ENCODE assay signal across 31 cellular contexts in the genomic region with DNA sequence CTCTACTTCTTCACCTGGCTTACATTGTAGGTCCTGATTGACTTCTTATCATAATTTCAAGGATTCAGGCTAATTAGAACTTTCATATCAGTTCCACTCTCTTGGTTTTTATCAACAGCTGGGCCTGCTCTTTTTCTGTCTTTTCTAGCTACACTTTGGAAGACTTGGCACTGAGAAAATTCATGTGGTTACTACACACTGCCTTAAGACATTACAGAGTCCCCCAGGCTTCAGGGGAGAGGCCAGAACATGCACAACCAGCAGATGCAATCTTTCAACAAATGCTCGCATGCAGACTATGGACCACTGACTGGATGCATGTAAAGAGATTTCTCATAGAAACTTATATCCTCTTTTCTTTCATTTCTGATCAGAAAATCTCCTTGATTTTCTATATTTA.
"Had no signal": no experiment of that assay in that cellular context is flagged by ENCODE, and none has a peak within 500 bp of the region (broad histone marks: within the 10 kb centered on the region; RNA-seq: fewer than 3 reads in every experiment).

No MANE protein-coding gene starts in this region.

- H3K36me3 Mint-ChIP-seq: activated CD4-positive, alpha-beta memory T cell treated with anti-CD3 and anti-CD28 coated beads for 36 hours; activated CD8-positive, alpha-beta memory T cell treated with anti-CD3 and anti-CD28 coated beads, Interleukin-2, amount 10 ng/mL, durations not matched to agents 7 days and 5 days; activated naive CD4-positive, alpha-beta T cell treated with anti-CD3 and anti-CD28 coated beads, Interleukin-2, amount 10 ng/mL, durations not matched to agents 7 days and 5 days; activated naive CD8-positive, alpha-beta T cell treated with anti-CD3 and anti-CD28 coated beads, Interleukin-2, amount 10 ng/mL, durations not matched to agents 7 days and 5 days had no signal

- H3K9me3 ChIP-seq: body of pancreas, colonic mucosa, gastrocnemius medialis had no signal

- H3K4me3 Mint-ChIP-seq: activated CD4-positive, alpha-beta memory T cell treated with anti-CD3 and anti-CD28 coated beads for 36 hours; activated CD4-positive, alpha-beta T cell treated with anti-CD3 and anti-CD28 coated beads for 36 hours; activated CD4-positive, alpha-beta T cell treated with anti-CD3 and anti-CD28 coated beads, Interleukin-2, amount 10 ng/mL, durations not matched to agents 24 days and 14 days; activated CD8-positive, alpha-beta memory T cell treated with anti-CD3 and anti-CD28 coated beads, Interleukin-2, amount 10 ng/mL, durations not matched to agents 7 days and 5 days; activated CD8-positive, alpha-beta T cell treated with anti-CD3 and anti-CD28 coated beads, Interleukin-2, amount 10 ng/mL, durations not matched to agents 7 days and 5 days; activated naive CD4-positive, alpha-beta T cell treated with anti-CD3 and anti-CD28 coated beads, Interleukin-2, amount 10 ng/mL, durations not matched to agents 7 days and 5 days; activated naive CD8-positive, alpha-beta T cell treated with anti-CD3 and anti-CD28 coated beads, Interleukin-2, amount 10 ng/mL, durations not matched to agents 7 days and 5 days; activated T-helper 1 cell treated with anti-CD3 and anti-CD28 coated beads, Interleukin-12 subunit alpha, Interleukin-12 subunit beta, Interleukin-2, Interleukin-4 antibody, amounts not matched to agents 30 ng/mL and 10 ng/mL and 1 ng/mL, durations not matched to agents 14 hours and 24 hours and 36 hours; dendritic cell treated with granulocyte-macrophage colony-stimulating factor and Interleukin-4, amounts not matched to agents 40 ng/mL and 50 ng/mL, for 4 days; endodermal cell had no signal

- H3K27me3 Mint-ChIP-seq: activated CD4-positive, alpha-beta memory T cell treated with anti-CD3 and anti-CD28 coated beads for 36 hours; activated CD4-positive, alpha-beta T cell treated with anti-CD3 and anti-CD28 coated beads for 36 hours; activated CD4-positive, alpha-beta T cell treated with anti-CD3 and anti-CD28 coated beads, Interleukin-2, amount 10 ng/mL, durations not matched to agents 24 days and 14 days; activated CD8-positive, alpha-beta memory T cell treated with anti-CD3 and anti-CD28 coated beads, Interleukin-2, amount 10 ng/mL, durations not matched to agents 7 days and 5 days; activated naive CD4-positive, alpha-beta T cell treated with anti-CD3 and anti-CD28 coated beads, Interleukin-2, amount 10 ng/mL, durations not matched to agents 7 days and 5 days; activated naive CD8-positive, alpha-beta T cell treated with anti-CD3 and anti-CD28 coated beads, Interleukin-2, amount 10 ng/mL, durations not matched to agents 7 days and 5 days; dendritic cell treated with granulocyte-macrophage colony-stimulating factor and Interleukin-4, amounts not matched to agents 40 ng/mL and 50 ng/mL, for 4 days had no signal

- H3K9me3 Mint-ChIP-seq: activated CD4-positive, alpha-beta memory T cell treated with anti-CD3 and anti-CD28 coated beads for 36 hours; activated CD4-positive, alpha-beta T cell treated with anti-CD3 and anti-CD28 coated beads, Interleukin-2, amount 10 ng/mL, durations not matched to agents 24 days and 14 days; activated naive CD4-positive, alpha-beta T cell treated with anti-CD3 and anti-CD28 coated beads, Interleukin-2, amount 10 ng/mL, durations not matched to agents 7 days and 5 days; activated naive CD8-positive, alpha-beta T cell treated with anti-CD3 and anti-CD28 coated beads, Interleukin-2, amount 10 ng/mL, durations not matched to agents 7 days and 5 days; activated T-helper 1 cell treated with anti-CD3 and anti-CD28 coated beads, Interleukin-12 subunit alpha, Interleukin-12 subunit beta, Interleukin-2, Interleukin-4 antibody, amounts not matched to agents 30 ng/mL and 10 ng/mL and 1 ng/mL, durations not matched to agents 14 hours and 24 hours and 36 hours; dendritic cell treated with granulocyte-macrophage colony-stimulating factor and Interleukin-4, amounts not matched to agents 40 ng/mL and 50 ng/mL, for 4 days; endodermal cell had no signal

- H3K27ac Mint-ChIP-seq: activated CD4-positive, alpha-beta memory T cell treated with anti-CD3 and anti-CD28 coated beads for 36 hours; activated CD4-positive, alpha-beta T cell treated with anti-CD3 and anti-CD28 coated beads for 36 hours; activated CD4-positive, alpha-beta T cell treated with anti-CD3 and anti-CD28 coated beads, Interleukin-2, amount 10 ng/mL, durations not matched to agents 24 days and 14 days; activated CD8-positive, alpha-beta memory T cell treated with anti-CD3 and anti-CD28 coated beads, Interleukin-2, amount 10 ng/mL, durations not matched to agents 7 days and 5 days; activated CD8-positive, alpha-beta T cell treated with anti-CD3 and anti-CD28 coated beads, Interleukin-2, amount 10 ng/mL, durations not matched to agents 7 days and 5 days; activated naive CD4-positive, alpha-beta T cell treated with anti-CD3 and anti-CD28 coated beads, Interleukin-2, amount 10 ng/mL, durations not matched to agents 7 days and 5 days; activated naive CD4-positive, alpha-beta T cell treated with anti-CD3 and anti-CD28 coated beads, Interleukin-2, amount 50 U/mL, for 72 hours; activated naive CD8-positive, alpha-beta T cell treated with anti-CD3 and anti-CD28 coated beads, Interleukin-2, amount 10 ng/mL, durations not matched to agents 7 days and 5 days; activated T-helper 1 cell treated with anti-CD3 and anti-CD28 coated beads, Interleukin-12 subunit alpha, Interleukin-12 subunit beta, Interleukin-2, Interleukin-4 antibody, amounts not matched to agents 30 ng/mL and 10 ng/mL and 1 ng/mL, durations not matched to agents 14 hours and 24 hours and 36 hours; dendritic cell treated with granulocyte-macrophage colony-stimulating factor and Interleukin-4, amounts not matched to agents 40 ng/mL and 50 ng/mL, for 4 days; endodermal cell had no signal

- H3K27me3 ChIP-seq: body of pancreas, colonic mucosa, dorsolateral prefrontal cortex, foreskin keratinocyte, gastrocnemius medialis had no signal

- H3K27ac ChIP-seq: body of pancreas, colonic mucosa, foreskin keratinocyte, gastrocnemius medialis had no signal

- H3K4me1 Mint-ChIP-seq: activated CD4-positive, alpha-beta T cell treated with anti-CD3 and anti-CD28 coated beads for 36 hours; activated CD4-positive, alpha-beta T cell treated with anti-CD3 and anti-CD28 coated beads, Interleukin-2, amount 10 ng/mL, durations not matched to agents 24 days and 14 days; activated CD8-positive, alpha-beta memory T cell treated with anti-CD3 and anti-CD28 coated beads, Interleukin-2, amount 10 ng/mL, durations not matched to agents 7 days and 5 days; activated naive CD4-positive, alpha-beta T cell treated with anti-CD3 and anti-CD28 coated beads, Interleukin-2, amount 10 ng/mL, durations not matched to agents 7 days and 5 days; activated naive CD8-positive, alpha-beta T cell treated with anti-CD3 and anti-CD28 coated beads, Interleukin-2, amount 10 ng/mL, durations not matched to agents 7 days and 5 days; endodermal cell had no signal

- H3K36me3 ChIP-seq: colonic mucosa, gastrocnemius medialis had no signal

- H3K4me1 ChIP-seq: body of pancreas, colonic mucosa, gastrocnemius medialis had no signal

- H3K4me3 ChIP-seq: body of pancreas, colonic mucosa, dorsolateral prefrontal cortex, gastrocnemius medialis had no signal

- DNase-seq: activated CD4-positive, alpha-beta memory T cell treated with anti-CD3 and anti-CD28 coated beads for 36 hours; activated CD4-positive, alpha-beta T cell treated with anti-CD3 and anti-CD28 coated beads for 36 hours; activated CD4-positive, alpha-beta T cell treated with anti-CD3 and anti-CD28 coated beads, Interleukin-2, amount 10 ng/mL, durations not matched to agents 24 days and 14 days; activated CD4-positive, CD25-positive, alpha-beta regulatory T cell; activated CD4-positive, CD25-positive, alpha-beta regulatory T cell treated with anti-CD3 and anti-CD28 coated beads, Interleukin-2, amount 50 U/mL, for 72 hours; activated CD8-positive, alpha-beta memory T cell treated with anti-CD3 and anti-CD28 coated beads, Interleukin-2, amount 10 ng/mL, durations not matched to agents 7 days and 5 days; activated CD8-positive, alpha-beta memory T cell treated with anti-CD3 and anti-CD28 coated beads, Interleukin-2, amount 50 U/mL, for 4 hours; activated CD8-positive, alpha-beta T cell treated with anti-CD3 and anti-CD28 coated beads, Interleukin-2, amount 10 ng/mL, durations not matched to agents 7 days and 5 days; activated gamma-delta T cell; activated naive CD4-positive, alpha-beta T cell; activated naive CD4-positive, alpha-beta T cell treated with anti-CD3 and anti-CD28 coated beads, Interleukin-2, amount 10 ng/mL, durations not matched to agents 7 days and 5 days; activated naive CD8-positive, alpha-beta T cell treated with anti-CD3 and anti-CD28 coated beads, Interleukin-2, amount 10 ng/mL, durations not matched to agents 7 days and 5 days; activated T-cell treated with anti-CD3 and anti-CD28 coated beads, Interleukin-2, amount 50 U/mL, for 1 hour; activated T-cell treated with anti-CD3 and anti-CD28 coated beads, Interleukin-2, amount 50 U/mL, for 48 hours; amniotic stem cell; anterior cingulate cortex; body of pancreas; central memory CD4-positive, alpha-beta T cell; cerebellar nuclear complex; colonic mucosa; dorsolateral prefrontal cortex; effector memory CD4-positive, alpha-beta T cell; endodermal cell; foreskin keratinocyte; gastrocnemius medialis; glutamatergic neuron; T-helper 2 cell had no signal

- ATAC-seq: activated CD4-positive, alpha-beta T cell treated with anti-CD3 and anti-CD28 coated beads for 36 hours; activated CD8-positive, alpha-beta memory T cell treated with anti-CD3 and anti-CD28 coated beads, Interleukin-2, amount 10 ng/mL, durations not matched to agents 7 days and 5 days; activated CD8-positive, alpha-beta T cell treated with anti-CD3 and anti-CD28 coated beads, Interleukin-2, amount 10 ng/mL, durations not matched to agents 7 days and 5 days; activated naive CD4-positive, alpha-beta T cell treated with anti-CD3 and anti-CD28 coated beads, Interleukin-2, amount 50 U/mL, for 72 hours; body of pancreas; esophagus mucosa; foreskin keratinocyte; gastrocnemius medialis had no signal
